Comparison of ENCODE assay signal across 18 cellular contexts in the genomic region with DNA sequence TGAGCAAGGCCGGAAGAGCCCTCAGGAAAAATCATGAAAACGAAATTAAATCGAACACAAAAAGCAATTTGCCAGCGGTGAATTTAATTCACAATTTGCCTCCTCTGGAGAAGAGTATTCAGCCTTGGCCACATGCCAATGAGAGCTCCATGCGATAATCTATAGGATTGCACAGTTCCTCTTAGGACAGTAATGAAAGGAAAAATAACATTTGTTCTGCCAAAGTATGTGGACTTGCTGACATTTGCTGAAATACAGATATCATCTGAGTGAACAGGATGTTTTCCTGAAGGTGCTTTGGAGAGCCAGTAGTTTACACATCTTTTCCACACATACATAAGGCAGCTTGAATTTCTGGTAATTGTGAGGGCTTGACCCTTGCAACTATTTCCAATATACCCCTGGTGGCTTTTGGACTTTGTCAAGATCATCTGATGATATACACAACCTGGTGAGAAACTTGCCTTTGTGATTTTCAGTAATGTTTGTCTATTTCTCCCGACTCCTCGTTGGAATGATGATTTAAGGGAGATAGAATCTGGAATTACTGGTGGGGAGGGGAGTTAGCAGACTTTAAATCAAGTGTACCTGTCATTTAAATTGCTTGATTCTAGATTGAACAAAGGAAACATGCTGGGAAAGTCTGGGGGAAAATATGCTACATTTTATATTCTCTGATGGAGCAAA.
DNase-seq lines count a peak whose midpoint lies in the region; ATAC-seq, FAIRE-seq and TF ChIP-seq lines count a peak whose summit lies in the region.
"Had no signal": no experiment of that assay in that cellular context is flagged by ENCODE, and none has a peak within 500 bp of the region (broad histone marks: within the 10 kb centered on the region; RNA-seq: fewer than 3 reads in every experiment).

No MANE protein-coding gene starts in this region.

- dilution Hi-C loops in endothelial cell of umbilical vein (cut with MboI; ENCODE audit: extremely low pct_ligation_motif_present, low sequenced_read_pairs): no loop called here

- peaks cover 1% of the 10 kb centered on the region for H3K4me1 Mint-ChIP-seq in endodermal cell

- BruUV-seq in endothelial cell of umbilical vein (replicated peaks; lab: Mats Ljungman, UMichigan): no TSS peak

- H3K27me3 ChIP-seq in endothelial cell of umbilical vein (ENCODE audit: control insufficient read depth in 2 of 2, insufficient read depth in 2 of 2, low read length in 2 of 2) (no peaks in the 10 kb centered on the region), neutrophil (no peaks in the 10 kb centered on the region), endodermal cell (ENCODE audit: control insufficient read depth, insufficient read depth, low read length, poor library complexity, severe bottlenecking) (peaks cover 4% of the 10 kb centered on the region)
- H3K27me3 ChIP-seq: ascending aorta, MG63, sigmoid colon, uterus had no signal

- no peak overlapping the region for H3K27ac Mint-ChIP-seq in endodermal cell
- H3K27ac Mint-ChIP-seq: activated T-helper 1 cell treated with anti-CD3 and anti-CD28 coated beads, Interleukin-12 subunit alpha, Interleukin-12 subunit beta, Interleukin-2, Interleukin-4 antibody, amounts not matched to agents 30 ng/mL and 10 ng/mL and 1 ng/mL, durations not matched to agents 14 hours and 24 hours and 36 hours had no signal

- POLR2A ChIA-PET in endothelial cell of umbilical vein (lab: Charles Lee): no interaction called here

- no peaks in the 10 kb centered on the region for H3K9me1 ChIP-seq in endothelial cell of umbilical vein (replicated peaks; ENCODE audit: control insufficient read depth, extremely low read depth, insufficient read depth, low read length)

- no peaks in the 10 kb centered on the region for H3K79me2 ChIP-seq in endothelial cell of umbilical vein (ENCODE audit: control insufficient read depth, insufficient read depth, low read length)

- peaks cover 8% of the 10 kb centered on the region for H3K9me3 Mint-ChIP-seq in endodermal cell

- H3K4me3 ChIP-seq in endothelial cell of umbilical vein (replicated peaks in 1 of 3; ENCODE audit: insufficient read depth in 1 of 3, low read depth in 1 of 3, low read length in 3 of 3) (no peak overlapping the region), neutrophil (ENCODE audit: low read depth in 1 of 2, low read length in 1 of 2) (no peak overlapping the region), endodermal cell (ENCODE audit: low read length) (no peak overlapping the region)
- H3K4me3 ChIP-seq: ascending aorta, MG63, sigmoid colon, uterus had no signal

- intact Hi-C loops in endothelial cell of umbilical vein (cut with micrococcal nuclease): no loop called here

- CTCF ChIA-PET in endothelial cell of umbilical vein (lab: Charles Lee): no interaction called here

- H3K9ac ChIP-seq in endothelial cell of umbilical vein (replicated peaks; ENCODE audit: extremely low read depth, insufficient read depth, low read length) (no peak overlapping the region), endodermal cell (ENCODE audit: extremely low read depth, low read length, poor library complexity, severe bottlenecking) (no peak overlapping the region)

- TF ChIP-seq CTCF in endothelial cell of umbilical vein (IDR thresholded peaks at IDR 0.05; ENCODE audit: extremely low read depth in 1 of 2, insufficient read depth in 1 of 2, low read depth in 1 of 2, low read length in 2 of 2) (no peak), neutrophil (IDR thresholded peaks at IDR 0.05) (no peak), endodermal cell (conservative IDR thresholded peaks at IDR 0.05) (no peak)

- TF ChIP-seq POLR2A in endothelial cell of umbilical vein (IDR thresholded peaks at IDR 0.05; ENCODE audit: low read depth, low read length): no peak

- no peak overlapping the region for H2AFZ ChIP-seq in endothelial cell of umbilical vein (ENCODE audit: low read depth, low read length)

- H3K4me3 Mint-ChIP-seq in endodermal cell: no peak overlapping the region
- H3K4me3 Mint-ChIP-seq: activated T-helper 1 cell treated with anti-CD3 and anti-CD28 coated beads, Interleukin-12 subunit alpha, Interleukin-12 subunit beta, Interleukin-2, Interleukin-4 antibody, amounts not matched to agents 30 ng/mL and 10 ng/mL and 1 ng/mL, durations not matched to agents 14 hours and 24 hours and 36 hours had no signal

- ATAC-seq in esophagus mucosa: no peak
- ATAC-seq: stimulated activated naive CD8-positive, alpha-beta T cell treated with anti-CD3 and anti-CD28 coated beads, Interleukin-15, Interleukin-2, amounts not matched to agents 100 U/mL and 50 U/mL, for 24 hours had no signal

- H3K4me2 ChIP-seq in endothelial cell of umbilical vein (ENCODE audit: insufficient read depth, low read length): no peak overlapping the region

- H3K27ac ChIP-seq in endothelial cell of umbilical vein (ENCODE audit: insufficient read depth, low read depth, low read length) (no peak overlapping the region), neutrophil (peak overlapping the region; percentile 52), endodermal cell (ENCODE audit: low read depth, low read length) (no peak overlapping the region)
- H3K27ac ChIP-seq: ascending aorta, C4-2B, sigmoid colon, uterus had no signal

- H3K36me3 ChIP-seq in endothelial cell of umbilical vein (ENCODE audit: control insufficient read depth in 2 of 2, extremely low read depth in 1 of 2, insufficient read depth in 2 of 2, low read length in 2 of 2) (no peaks in the 10 kb centered on the region), neutrophil (no peaks in the 10 kb centered on the region), endodermal cell (ENCODE audit: control insufficient read depth, insufficient read depth, low read length) (no peaks in the 10 kb centered on the region)
- H3K36me3 ChIP-seq: ascending aorta, MG63, sigmoid colon, uterus had no signal

- FAIRE-seq in endothelial cell of umbilical vein (lab: Jason Lieb, UNC): no peak

- no peaks in the 10 kb centered on the region for H3K36me3 Mint-ChIP-seq in endodermal cell (ENCODE audit: low read depth)

- no peaks in the 10 kb centered on the region for H4K20me1 ChIP-seq in endothelial cell of umbilical vein (replicated peaks; ENCODE audit: control insufficient read depth, extremely low read depth, insufficient read depth, low read length)

- DNase-seq in HS-5 (ENCODE audit: low read depth): peak; percentile 3
- DNase-seq in NCI-H345 (lab: John Stamatoyannopoulos, UW): peak; percentile 44
- peak; percentile 7 for DNase-seq in endothelial cell of umbilical vein (ENCODE audit: low read depth, low spot score)
- no peak for DNase-seq in NK-92 treated with Interleukin-12 subunit alpha and Interleukin-12 subunit beta, amount 100 ng/mL, for 24 hours (lab: John Stamatoyannopoulos, UW)
- DNase-seq in endodermal cell: no peak
- DNase-seq: activated CD4-positive, alpha-beta T cell treated with anti-CD3 and anti-CD28 coated beads, Interleukin-2, amount 50 U/mL, for 48 hours; effector memory CD4-positive, alpha-beta T cell; MG63; NCI-H446; sigmoid colon; stimulated activated naive CD8-positive, alpha-beta T cell treated with anti-CD3 and anti-CD28 coated beads, Interleukin-15, Interleukin-2, amounts not matched to agents 100 U/mL and 50 U/mL, for 24 hours; T-helper 9 cell had no signal

- H3K9me3 ChIP-seq in endothelial cell of umbilical vein (replicated peaks; ENCODE audit: control insufficient read depth, insufficient read depth, low read length) (no peaks in the 10 kb centered on the region), neutrophil (no peaks in the 10 kb centered on the region), endodermal cell (ENCODE audit: control insufficient read depth, low read length) (peaks cover 4% of the 10 kb centered on the region)
- H3K9me3 ChIP-seq: ascending aorta, MG63, uterus had no signal

- H3K4me1 ChIP-seq in endothelial cell of umbilical vein (ENCODE audit: control insufficient read depth, extremely low read depth, insufficient read depth, low read length) (no peaks in the 10 kb centered on the region), neutrophil (ENCODE audit: control insufficient read depth in 1 of 2, insufficient read depth in 1 of 2, low read depth in 1 of 2, low read length in 1 of 2) (peaks cover 0 to 4% of the 10 kb centered on the region in 2 experiments), endodermal cell (ENCODE audit: control insufficient read depth, insufficient read depth, low read length) (no peaks in the 10 kb centered on the region)
- H3K4me1 ChIP-seq: ascending aorta, sigmoid colon, uterus had no signal

- 91 to 93% methylated on average over 6 to 7 of the region's 7 CpGs for WGBS in endodermal cell (ENCODE audit: insufficient coverage in 1 of 2, insufficient read length in 1 of 2), 2 experiments

- H3K27me3 Mint-ChIP-seq in endodermal cell (ENCODE audit: insufficient read depth): peaks cover 11% of the 10 kb centered on the region

TF ChIP-seq in endothelial cell of umbilical vein, 7 proteins besides CTCF, POLR2A, EP300 and RAD21:
- TF ChIP-seq MYC (IDR thresholded peaks at IDR 0.05; ENCODE audit: low read depth, low read length) (no peak), JUN (IDR thresholded peaks at IDR 0.05; ENCODE audit: borderline replicate concordance, insufficient read depth, insufficient read length, low read depth) (no peak), GATA2 (IDR thresholded peaks at IDR 0.05; ENCODE audit: insufficient read depth, insufficient read length, low read depth, low read length) (no peak), POLR2AphosphoS5 (IDR thresholded peaks at IDR 0.05; ENCODE audit: insufficient read depth, low read depth, low read length) (no peak)
- TF ChIP-seq, protein P1, sequence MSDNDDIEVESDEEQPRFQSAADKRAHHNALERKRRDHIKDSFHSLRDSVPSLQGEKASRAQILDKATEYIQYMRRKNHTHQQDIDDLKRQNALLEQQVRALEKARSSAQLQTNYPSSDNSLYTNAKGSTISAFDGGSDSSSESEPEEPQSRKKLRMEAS (IDR thresholded peaks at IDR 0.05; ENCODE audit: insufficient read depth, insufficient read length): no peak

Comparison
In these comparisons a context has a peak if more than half of its experiments do, and no peak if none do; other contexts are left out.
1. DNase-seq: peak in HS-5 (single experiment), NCI-H345 (single experiment) and endothelial cell of umbilical vein (single experiment); none in NK-92 treated with Interleukin-12 subunit alpha and Interleukin-12 subunit beta, amount 100 ng/mL, for 24 hours (single experiment) and endodermal cell (single experiment).